Comparison of ENCODE assay signal across 23 cellular contexts in genomic region chr9:87824216-87824875, GRCh38. TPM values are rescaled to one million over a fixed set of nuclear protein-coding genes. Genes with fewer than 3 reads are reported as not detected.
DNase-seq lines count a peak whose midpoint lies in the region; ATAC-seq and TF ChIP-seq lines count a peak whose summit lies in the region.
"Had no signal": no experiment of that assay in that cellular context is flagged by ENCODE, and none has a peak within 500 bp of the region (broad histone marks: within the 10 kb centered on the region; RNA-seq: fewer than 3 reads in every experiment).

No MANE protein-coding gene starts in this region.

- intact Hi-C loops in naive thymus-derived CD4-positive, alpha-beta T cell (cut with micrococcal nuclease): no loop called here

- H3K4me1 ChIP-seq in neuronal stem cell (ENCODE audit: control insufficient read depth in 2 of 2, insufficient read depth in 1 of 2, low read depth in 1 of 2, low read length in 2 of 2): no peaks in the 10 kb centered on the region
- H3K4me1 ChIP-seq in naive thymus-derived CD4-positive, alpha-beta T cell (ENCODE audit: control insufficient read depth in 2 of 2, insufficient read depth in 2 of 2, low read length in 2 of 2): no peaks in the 10 kb centered on the region

- H3K4ac ChIP-seq in neuronal stem cell (ENCODE audit: low read length): no peak overlapping the region

- no peaks in the 10 kb centered on the region for H3K9me3 ChIP-seq in neuronal stem cell (replicated peaks in 1 of 2; ENCODE audit: control insufficient read depth in 2 of 2, insufficient read depth in 1 of 2, low read depth in 1 of 2, low read length in 2 of 2)
- H3K9me3 ChIP-seq in naive thymus-derived CD4-positive, alpha-beta T cell (ENCODE audit: control insufficient read depth in 2 of 3, low read length in 3 of 3): no peaks in the 10 kb centered on the region

- WGBS in neuronal stem cell (ENCODE audit: extremely low coverage in 2 of 2, insufficient read length in 2 of 2, insufficient replicate concordance in 1 of 2), 2 donors: no CpG with 5 or more reads among the region's 31 CpGs

- H3K27ac ChIP-seq in neuronal stem cell (replicated peaks; ENCODE audit: low read length): no peak overlapping the region
- no peak overlapping the region for H3K27ac ChIP-seq in naive thymus-derived CD4-positive, alpha-beta T cell (ENCODE audit: low read depth, low read length)
- H3K27ac ChIP-seq: GM23248, RWPE1, SK-N-MC had no signal

- H3K23ac ChIP-seq in neuronal stem cell (ENCODE audit: low read depth, low read length, poor library complexity): no peak overlapping the region

- CTCF ChIA-PET in naive thymus-derived CD4-positive, alpha-beta T cell (lab: Charles Lee): no interaction called here

- no peak overlapping the region for H3K4me2 ChIP-seq in neuronal stem cell (ENCODE audit: insufficient read depth, low read length, poor library complexity, severe bottlenecking)

- H2BK12ac ChIP-seq in neuronal stem cell (ENCODE audit: low read length): no peak overlapping the region

- no peak overlapping the region for H3K18ac ChIP-seq in neuronal stem cell (ENCODE audit: low read length)

- H4K8ac ChIP-seq in neuronal stem cell (ENCODE audit: low read depth, low read length): no peak overlapping the region

- no peaks in the 10 kb centered on the region for H3K79me1 ChIP-seq in neuronal stem cell (ENCODE audit: low read depth, low read length)

- peaks cover 22% of the 10 kb centered on the region for H3K4me1 Mint-ChIP-seq in HFFc6 (ENCODE audit: low read depth)
- H3K4me1 Mint-ChIP-seq in stimulated activated effector memory CD8-positive, alpha-beta T cell treated with anti-CD3 and anti-CD28 coated beads, Interleukin-12 subunit alpha, Interleukin-12 subunit beta, amount 100 ng/mL, for 72 hours: no peaks in the 10 kb centered on the region
- H3K4me1 Mint-ChIP-seq in naive thymus-derived CD4-positive, alpha-beta T cell: peaks cover 0 to 8% (median 0%) of the 10 kb centered on the region in 7 donors

- H3K4me3 Mint-ChIP-seq in HFFc6: no peak overlapping the region
- no peak overlapping the region for H3K4me3 Mint-ChIP-seq in stimulated activated effector memory CD8-positive, alpha-beta T cell treated with anti-CD3 and anti-CD28 coated beads, Interleukin-12 subunit alpha, Interleukin-12 subunit beta, amount 100 ng/mL, for 72 hours
- no peak overlapping the region for H3K4me3 Mint-ChIP-seq in naive thymus-derived CD4-positive, alpha-beta T cell
- H3K4me3 Mint-ChIP-seq: CD4-positive, alpha-beta T cell had no signal

- no peaks in the 10 kb centered on the region for H3K9me3 Mint-ChIP-seq in HFFc6
- no peaks in the 10 kb centered on the region for H3K9me3 Mint-ChIP-seq in stimulated activated effector memory CD8-positive, alpha-beta T cell treated with anti-CD3 and anti-CD28 coated beads, Interleukin-12 subunit alpha, Interleukin-12 subunit beta, amount 100 ng/mL, for 72 hours
- H3K9me3 Mint-ChIP-seq in naive thymus-derived CD4-positive, alpha-beta T cell: peaks cover 0 to 3% (median 0%) of the 10 kb centered on the region in 11 donors
- H3K9me3 Mint-ChIP-seq: CD4-positive, alpha-beta T cell had no signal

- no peak for ATAC-seq in stimulated activated effector memory CD8-positive, alpha-beta T cell treated with anti-CD3 and anti-CD28 coated beads, Interleukin-12 subunit alpha, Interleukin-12 subunit beta, amount 100 ng/mL, for 72 hours
- ATAC-seq in naive thymus-derived CD4-positive, alpha-beta T cell: no peak

- H4K91ac ChIP-seq in neuronal stem cell (ENCODE audit: low read depth, low read length, poor library complexity): no peak overlapping the region

- TF ChIP-seq CTCF in HFFc6 (IDR thresholded peaks at IDR 0.05): peak; percentile 11; the same call in 1 of the 2 replicates
- TF ChIP-seq CTCF in epithelial cell of proximal tubule (conservative IDR thresholded peaks at IDR 0.05; ENCODE audit: low read depth, low read length): peak; percentile 4

- H3K27me3 Mint-ChIP-seq in HFFc6 (ENCODE audit: insufficient read depth): peaks cover 18% of the 10 kb centered on the region
- H3K27me3 Mint-ChIP-seq in naive thymus-derived CD4-positive, alpha-beta T cell: peaks cover 0 to 6% (median 0%) of the 10 kb centered on the region in 5 donors
- H3K27me3 Mint-ChIP-seq: CD4-positive, alpha-beta T cell had no signal

- no peak overlapping the region for H2BK5ac ChIP-seq in neuronal stem cell (ENCODE audit: low read length)

- H3K14ac ChIP-seq in neuronal stem cell (ENCODE audit: low read length): no peak overlapping the region

- no peak overlapping the region for H2BK15ac ChIP-seq in neuronal stem cell (ENCODE audit: low read length)

- H3K9ac ChIP-seq in neuronal stem cell (ENCODE audit: low read depth, low read length, poor library complexity): no peak overlapping the region
- H3K9ac ChIP-seq: GM23248 had no signal

- no peaks in the 10 kb centered on the region for H3K36me3 Mint-ChIP-seq in HFFc6 (ENCODE audit: low read depth)
- no peaks in the 10 kb centered on the region for H3K36me3 Mint-ChIP-seq in stimulated activated effector memory CD8-positive, alpha-beta T cell treated with anti-CD3 and anti-CD28 coated beads, Interleukin-12 subunit alpha, Interleukin-12 subunit beta, amount 100 ng/mL, for 72 hours
- no peaks in the 10 kb centered on the region for H3K36me3 Mint-ChIP-seq in naive thymus-derived CD4-positive, alpha-beta T cell

- H3K27ac Mint-ChIP-seq in HFFc6: no peak overlapping the region
- H3K27ac Mint-ChIP-seq in stimulated activated effector memory CD8-positive, alpha-beta T cell treated with anti-CD3 and anti-CD28 coated beads, Interleukin-12 subunit alpha, Interleukin-12 subunit beta, amount 100 ng/mL, for 72 hours: no peak overlapping the region
- H3K27ac Mint-ChIP-seq in naive thymus-derived CD4-positive, alpha-beta T cell: no peak overlapping the region
- H3K27ac Mint-ChIP-seq: CD4-positive, alpha-beta T cell had no signal

- H2BK120ac ChIP-seq in neuronal stem cell (ENCODE audit: low read depth, low read length): peak overlapping the region; percentile 16

- H2AFZ ChIP-seq in neuronal stem cell (ENCODE audit: low read length): no peak overlapping the region
- H2AFZ ChIP-seq: GM23248 had no signal

- peak overlapping the region; percentile 21 for H2AK5ac ChIP-seq in neuronal stem cell (ENCODE audit: low read depth, low read length)

- DNase-seq in HFFc6 (no peak), epithelial cell of proximal tubule (ENCODE audit: low read depth) (no peak), neuronal stem cell (ENCODE audit: low spot score) (no peak), GF-D8 (lab: John Stamatoyannopoulos, UW) (no peak)
- no peak for DNase-seq in stimulated activated effector memory CD8-positive, alpha-beta T cell treated with anti-CD3 and anti-CD28 coated beads, Interleukin-12 subunit alpha, Interleukin-12 subunit beta, amount 100 ng/mL, for 72 hours (ENCODE audit: low spot score in 2 of 2)
- DNase-seq in activated naive CD4-positive, alpha-beta T cell treated with Interleukin-2 at 50 U/mL for 16 hours: no peak
- no peak for DNase-seq in naive thymus-derived CD4-positive, alpha-beta T cell
- DNase-seq: CD4-positive, alpha-beta T cell; COR-L47; DMS 273 treated with DMSO at 0.1 percent for 48 hours; DND-41; GM23248; KBM-7; NCI-H1105; NCI-H146; NCI-H2029; NCI-H2227 treated with DMSO at 0.1 percent for 48 hours; NCI-H510A treated with DMSO at 0.1 percent for 48 hours; NCI-H748 treated with DMSO at 0.1 percent for 48 hours; SHP77 treated with DMSO at 0.1 percent for 48 hours had no signal

- H3K36me3 ChIP-seq in neuronal stem cell (replicated peaks in 1 of 2; ENCODE audit: control insufficient read depth in 2 of 2, insufficient read depth in 2 of 2, low read length in 2 of 2): no peaks in the 10 kb centered on the region
- no peaks in the 10 kb centered on the region for H3K36me3 ChIP-seq in naive thymus-derived CD4-positive, alpha-beta T cell (ENCODE audit: control insufficient read depth in 2 of 3, insufficient read depth in 3 of 3, low read length in 3 of 3)

- POLR2A ChIA-PET in naive thymus-derived CD4-positive, alpha-beta T cell (lab: Charles Lee): no interaction called here

- H3K4me3 ChIP-seq in epithelial cell of proximal tubule (ENCODE audit: low read depth, low read length) (no peak overlapping the region), neuronal stem cell (ENCODE audit: low read length in 2 of 2) (no peak overlapping the region)
- no peak overlapping the region for H3K4me3 ChIP-seq in naive thymus-derived CD4-positive, alpha-beta T cell (ENCODE audit: low read length)
- H3K4me3 ChIP-seq: GM23248, SK-N-MC had no signal

- H3K27me3 ChIP-seq in neuronal stem cell (ENCODE audit: control insufficient read depth in 3 of 3, insufficient read depth in 3 of 3, low read depth in 1 of 3, low read length in 3 of 3): no peaks in the 10 kb centered on the region
- H3K27me3 ChIP-seq in naive thymus-derived CD4-positive, alpha-beta T cell (ENCODE audit: control insufficient read depth in 2 of 2, insufficient read depth in 2 of 2, low read length in 2 of 2): no peaks in the 10 kb centered on the region

RNA-seq across cellular contexts. Expression of gene SPATA31E1, which starts 58.3 kb away (rescaled TPM):
- not detected for total RNA-seq in HFFc6 (2021; fragmentation: NEBNext Ultra II Directional; extraction: Animal tissue kit (Norgen Biotek cat#: 25700))
- not detected in 2 replicates for total RNA-seq in epithelial cell of proximal tubule
- polyA plus RNA-seq in neuronal stem cell (2013, experiment 1 of 2): 0.01 TPM
- polyA plus RNA-seq in neuronal stem cell (2013, experiment 2 of 2): 0.03 TPM
- not detected for total RNA-seq in naive thymus-derived CD4-positive, alpha-beta T cell
- polyA plus RNA-seq in naive thymus-derived CD4-positive, alpha-beta T cell: not detected
- total RNA-seq: CD4-positive, alpha-beta T cell; GM23248 had no signal
- polyA plus RNA-seq: BJ, GM23248 had no signal
